Comparison of ENCODE assay signal across 19 cellular contexts in genomic region chr1:201471772-201472171, GRCh38. TPM values are rescaled to one million over a fixed set of nuclear protein-coding genes. Genes with fewer than 3 reads are reported as not detected.
DNase-seq lines count a peak whose midpoint lies in the region; FAIRE-seq and TF ChIP-seq lines count a peak whose summit lies in the region.
"Had no signal": no experiment of that assay in that cellular context is flagged by ENCODE, and none has a peak within 500 bp of the region (broad histone marks: within the 10 kb centered on the region; RNA-seq: fewer than 3 reads in every experiment).

No MANE protein-coding gene starts in this region.

- DNase-seq in AG10803 (ENCODE audit: low read depth) (peak; percentile 89), LHCN-M2 (ENCODE audit: low read depth) (peak; percentile 84), H1 (ENCODE audit: low read depth in 1 of 2, low spot score in 2 of 2) (no peak), mesenchymal stem cell (peak; percentile 40), Karpas-422 (no peak), Kasumi-1 (lab: John Stamatoyannopoulos, UW) (no peak), neural progenitor cell (ENCODE audit: low spot score) (no peak), KBM-7 (no peak)
- DNase-seq: activated CD4-positive, alpha-beta memory T cell treated with anti-CD3 and anti-CD28 coated beads for 36 hours; anterior cingulate cortex; dermis blood vessel endothelial cell; DMS79; immature natural killer cell; NCI-H1105; nucleus accumbens; stimulated activated naive CD8-positive, alpha-beta T cell treated with anti-CD3 and anti-CD28 coated beads, Interleukin-15, Interleukin-2, amounts not matched to agents 100 U/mL and 50 U/mL, for 24 hours had no signal

- H3K27me3 ChIP-seq in H1 (replicated peaks in 1 of 4; ENCODE audit: control insufficient read depth in 3 of 4, extremely low read depth in 1 of 4, insufficient read depth in 3 of 4, low read length in 3 of 4) (peaks cover 5 to 35% (median 31%) of the 10 kb centered on the region in 4 experiments), mesenchymal stem cell (ENCODE audit: control insufficient read depth in 1 of 2, insufficient read depth in 1 of 2, low read length in 2 of 2) (no peaks in the 10 kb centered on the region), Karpas-422 (ENCODE audit: low read length) (no peaks in the 10 kb centered on the region), neural progenitor cell (peaks cover 50% of the 10 kb centered on the region)

- POLR2A ChIA-PET in H1 (lab: Charles Lee; ENCODE audit: partially characterized antibody), result interaction anchor here (0.7 to 1.4 kb wide), 2 partner anchors 8 to 62 kb away, joined by 3 to 4 read pairs; no protein-coding TSS in a partner anchor

- H3K4me1 Mint-ChIP-seq in neural progenitor cell, result peaks cover 14% of the 10 kb centered on the region
- H3K4me1 Mint-ChIP-seq: activated T-helper 17 cell treated with anti-CD3 and anti-CD28 coated beads, Interleukin-2, amount 50 U/mL, for 72 hours had no signal

- no peaks in the 10 kb centered on the region for H3F3A ChIP-seq in neural progenitor cell (ENCODE audit: low read depth)

- in situ Hi-C loops in KBM-7 (cut with MboI; ENCODE audit: low pct_unique_long_range_greater_than_20kb, low sequenced_read_pairs), result no loop called here

- no peak for TF ChIP-seq POLR2A in H1 (IDR thresholded peaks at IDR 0.05; ENCODE audit: control extremely low read depth in 1 of 2, low read depth in 2 of 2, low read length in 2 of 2)

- peaks cover 16% of the 10 kb centered on the region for H3K23me2 ChIP-seq in H1 (ENCODE audit: low read depth, low read length)

- H2BK15ac ChIP-seq in H1 (ENCODE audit: low read length) (no peak overlapping the region), mesenchymal stem cell (ENCODE audit: low read depth, poor library complexity, severe bottlenecking) (no peak overlapping the region)

- H3K9me3 ChIP-seq in H1 (ENCODE audit: insufficient read depth in 2 of 2, low read depth in 1 of 2, low read length in 1 of 2) (no peaks in the 10 kb centered on the region), mesenchymal stem cell (ENCODE audit: control insufficient read depth, low read length) (no peaks in the 10 kb centered on the region), Karpas-422 (ENCODE audit: low read length) (no peaks in the 10 kb centered on the region), neural progenitor cell (ENCODE audit: low read depth) (no peaks in the 10 kb centered on the region)

- no peak overlapping the region for H3K14ac ChIP-seq in H1 (ENCODE audit: insufficient read length)
- no peak overlapping the region for H3K14ac ChIP-seq in mesenchymal stem cell (ENCODE audit: low read length in 2 of 2)

- H3K27ac Mint-ChIP-seq in neural progenitor cell, result no peak overlapping the region
- H3K27ac Mint-ChIP-seq: activated CD4-positive, alpha-beta memory T cell treated with anti-CD3 and anti-CD28 coated beads for 36 hours; activated T-helper 17 cell treated with anti-CD3 and anti-CD28 coated beads, Interleukin-2, amount 50 U/mL, for 72 hours; immature natural killer cell had no signal

- CTCF ChIA-PET in H1 (lab: Charles Lee; ENCODE audit: partially characterized antibody), result interaction anchor here (0.6 to 3.5 kb wide), 9 partner anchors 8 to 336 kb away, joined by 3 to 11 read pairs (median 5); no protein-coding TSS in a partner anchor

- no peaks in the 10 kb centered on the region for H3K36me3 Mint-ChIP-seq in neural progenitor cell
- H3K36me3 Mint-ChIP-seq: activated CD4-positive, alpha-beta memory T cell treated with anti-CD3 and anti-CD28 coated beads for 36 hours; immature natural killer cell had no signal

- H3K79me1 ChIP-seq in H1 (ENCODE audit: low read depth, low read length) (peaks cover 4% of the 10 kb centered on the region; the same call in 1 of the 2 replicates), mesenchymal stem cell (replicated peaks; ENCODE audit: low read length, poor library complexity, severe bottlenecking) (peaks cover 2% of the 10 kb centered on the region)

- peaks cover 49% of the 10 kb centered on the region for H3K27me3 Mint-ChIP-seq in neural progenitor cell (ENCODE audit: insufficient read depth, low read depth)

- no peak overlapping the region for H3K9ac ChIP-seq in H1 (replicated peaks in 1 of 4; ENCODE audit: extremely low read depth in 1 of 4, low read depth in 3 of 4, low read length in 3 of 4)
- H3K9ac ChIP-seq in mesenchymal stem cell (ENCODE audit: low read length), result no peak overlapping the region
- no peak overlapping the region for H3K9ac ChIP-seq in Karpas-422 (ENCODE audit: low read length)
- H3K9ac ChIP-seq in neural progenitor cell, result no peak overlapping the region

- no peak for TF ChIP-seq RAD21 in H1 (IDR thresholded peaks at IDR 0.05 in 1 of 2, conservative IDR thresholded peaks at IDR 0.05 in 1 of 2; ENCODE audit: low read depth in 2 of 2, low read length in 2 of 2)

- H3K23ac ChIP-seq in H1 (ENCODE audit: insufficient read length), result no peak overlapping the region
- H3K23ac ChIP-seq in mesenchymal stem cell (ENCODE audit: low read length in 2 of 2), result no peak overlapping the region

- no peak overlapping the region for H3K56ac ChIP-seq in H1 (replicated peaks; ENCODE audit: insufficient read length, low read depth, low read length)

- H4K20me1 ChIP-seq in H1 (replicated peaks in 1 of 2; ENCODE audit: control insufficient read depth in 1 of 2, insufficient read depth in 2 of 2, low read length in 2 of 2), result peaks cover 0 to 3% of the 10 kb centered on the region in 2 experiments
- H4K20me1 ChIP-seq in Karpas-422 (ENCODE audit: insufficient read depth, low read depth, low read length), result no peaks in the 10 kb centered on the region
- H4K20me1 ChIP-seq in neural progenitor cell (ENCODE audit: low read depth), result peaks cover 14% of the 10 kb centered on the region

- H3K36me3 ChIP-seq in H1 (ENCODE audit: control insufficient read depth in 2 of 4, insufficient read depth in 4 of 4, low read length in 3 of 4) (no peaks in the 10 kb centered on the region), mesenchymal stem cell (ENCODE audit: control insufficient read depth in 1 of 2, insufficient read depth in 2 of 2, low read depth in 1 of 2, low read length in 2 of 2) (peaks cover 0 to 2% of the 10 kb centered on the region in 2 experiments), Karpas-422 (ENCODE audit: insufficient read depth, low read length) (no peaks in the 10 kb centered on the region), neural progenitor cell (no peaks in the 10 kb centered on the region)

- H4K91ac ChIP-seq in H1 (replicated peaks; ENCODE audit: insufficient read length, low read length) (no peak overlapping the region), mesenchymal stem cell (ENCODE audit: low read length) (no peak overlapping the region)

- peaks cover under 1 to 16% of the 10 kb centered on the region in 2 experiments; a peak in 2 of 4 replicates for H3K79me2 ChIP-seq in H1 (ENCODE audit: control insufficient read depth in 1 of 2, insufficient read depth in 2 of 2, low read length in 2 of 2)
- H3K79me2 ChIP-seq in Karpas-422 (ENCODE audit: low read length), result no peaks in the 10 kb centered on the region
- H3K79me2 ChIP-seq in neural progenitor cell (ENCODE audit: low read depth), result peaks cover 20% of the 10 kb centered on the region

- H3K18ac ChIP-seq in H1 (ENCODE audit: extremely low read depth, low read length) (no peak overlapping the region), mesenchymal stem cell (ENCODE audit: low read depth in 1 of 2, low read length in 2 of 2) (no peak overlapping the region)

- no peak overlapping the region for H3K4me3 Mint-ChIP-seq in neural progenitor cell
- H3K4me3 Mint-ChIP-seq: activated CD4-positive, alpha-beta memory T cell treated with anti-CD3 and anti-CD28 coated beads for 36 hours; activated T-helper 17 cell treated with anti-CD3 and anti-CD28 coated beads, Interleukin-2, amount 50 U/mL, for 72 hours; immature natural killer cell had no signal

- no peak for TF ChIP-seq EP300 in H1 (IDR thresholded peaks at IDR 0.05; ENCODE audit: borderline replicate concordance in 1 of 2, low read depth in 2 of 2, low read length in 2 of 2)

- no peak overlapping the region for H4K8ac ChIP-seq in H1 (ENCODE audit: extremely low read depth, insufficient read depth, low read length)
- no peak overlapping the region for H4K8ac ChIP-seq in mesenchymal stem cell (ENCODE audit: low read length)

- no peak overlapping the region for H3K4me2 ChIP-seq in H1 (ENCODE audit: insufficient read depth in 1 of 2, low read depth in 2 of 2, low read length in 2 of 2)
- H3K4me2 ChIP-seq in mesenchymal stem cell (ENCODE audit: low read length, poor library complexity, severe bottlenecking), result no peak overlapping the region
- H3K4me2 ChIP-seq in Karpas-422 (ENCODE audit: low read depth, low read length, poor library complexity, severe bottlenecking), result no peak overlapping the region
- no peak overlapping the region for H3K4me2 ChIP-seq in neural progenitor cell
- H3K4me2 ChIP-seq: smooth muscle cell had no signal

- peaks cover 2% of the 10 kb centered on the region for H3K9me3 Mint-ChIP-seq in neural progenitor cell
- H3K9me3 Mint-ChIP-seq: activated CD4-positive, alpha-beta memory T cell treated with anti-CD3 and anti-CD28 coated beads for 36 hours; activated T-helper 17 cell treated with anti-CD3 and anti-CD28 coated beads, Interleukin-2, amount 50 U/mL, for 72 hours; immature natural killer cell had no signal

- H4K5ac ChIP-seq in H1 (ENCODE audit: insufficient read length, low read depth, low read length), result no peak overlapping the region

- H3K4ac ChIP-seq in H1 (replicated peaks; ENCODE audit: insufficient read length, low read depth, low read length), result no peak overlapping the region
- H3K4ac ChIP-seq in mesenchymal stem cell (ENCODE audit: low read depth in 1 of 2, low read length in 2 of 2), result no peak overlapping the region

- H2BK5ac ChIP-seq in H1 (ENCODE audit: low read depth, low read length) (no peak overlapping the region), mesenchymal stem cell (ENCODE audit: low read depth, low read length, poor library complexity, severe bottlenecking) (no peak overlapping the region)

- FAIRE-seq in H1 (lab: Jason Lieb, UNC), result no peak

- H2AK5ac ChIP-seq in H1 (ENCODE audit: low read depth, low read length) (peak overlapping the region; percentile 89; the same call in 1 of the 2 replicates), mesenchymal stem cell (ENCODE audit: low read length, severe bottlenecking) (peak overlapping the region; percentile 60)

- no peak overlapping the region; the same call in 1 of the 2 replicates for H2BK12ac ChIP-seq in H1 (ENCODE audit: low read depth, low read length)
- no peak overlapping the region for H2BK12ac ChIP-seq in mesenchymal stem cell (ENCODE audit: low read length in 2 of 2)

- no peak overlapping the region for H2BK20ac ChIP-seq in H1 (ENCODE audit: low read length)

- TF ChIP-seq CTCF in AG10803 (conservative IDR thresholded peaks at IDR 0.05; ENCODE audit: low read length) (no peak), H1 (IDR thresholded peaks at IDR 0.05; ENCODE audit: control extremely low read depth in 1 of 3, insufficient read depth in 1 of 3, low read depth in 1 of 3, low read length in 3 of 3) (no peak), neural progenitor cell (IDR thresholded peaks at IDR 0.05) (no peak)

- 87% methylated on average over 3 of the region's 3 CpGs; no CpG with 5 or more reads in 1 of the 2 experiments for WGBS in H1 (ENCODE audit: extremely low coverage in 1 of 2, insufficient coverage in 1 of 2, insufficient read length in 1 of 2, insufficient replicate concordance in 2 of 2, low coverage in 1 of 2, low lambda C conversion rate in 2 of 2, missing lambda C conversion rate in 1 of 2), 2 experiments
- WGBS in mesenchymal stem cell, result 82% methylated on average over 3 of the region's 3 CpGs

- H2BK120ac ChIP-seq in H1 (replicated peaks; ENCODE audit: low read depth, low read length), result no peak overlapping the region
- H2BK120ac ChIP-seq in mesenchymal stem cell (ENCODE audit: low read depth, low read length), result no peak overlapping the region

- H3K4me3 ChIP-seq in AG10803 (ENCODE audit: low read length) (no peak overlapping the region), H1 (ENCODE audit: extremely low read depth in 1 of 4, insufficient read depth in 2 of 4, low read depth in 3 of 4, low read length in 4 of 4) (no peak overlapping the region), mesenchymal stem cell (ENCODE audit: insufficient read depth in 1 of 2, low read depth in 1 of 2, low read length in 2 of 2) (no peak overlapping the region), Karpas-422 (ENCODE audit: low read length) (no peak overlapping the region), neural progenitor cell (no peak overlapping the region)
- H3K4me3 ChIP-seq: SK-N-MC, smooth muscle cell had no signal

- no peak overlapping the region for H2AFZ ChIP-seq in H1 (ENCODE audit: low read length)
- no peak overlapping the region for H2AFZ ChIP-seq in mesenchymal stem cell (ENCODE audit: low read depth, low read length)
- H2AFZ ChIP-seq in Karpas-422 (ENCODE audit: low read length), result no peak overlapping the region
- H2AFZ ChIP-seq in neural progenitor cell (replicated peaks), result no peak overlapping the region

- peaks cover 0 to 18% (median 11%) of the 10 kb centered on the region in 4 experiments; a peak in 6 of 7 replicates for H3K4me1 ChIP-seq in H1 (replicated peaks in 1 of 4; ENCODE audit: control insufficient read depth in 3 of 4, insufficient read depth in 4 of 4, low read length in 3 of 4)
- peaks cover 17% of the 10 kb centered on the region for H3K4me1 ChIP-seq in mesenchymal stem cell (ENCODE audit: control insufficient read depth, insufficient read depth, low read depth, low read length)
- no peaks in the 10 kb centered on the region for H3K4me1 ChIP-seq in Karpas-422 (ENCODE audit: low read length)
- peaks cover 14% of the 10 kb centered on the region for H3K4me1 ChIP-seq in neural progenitor cell

- no peaks in the 10 kb centered on the region for H3K9me2 ChIP-seq in Karpas-422 (replicated peaks; ENCODE audit: insufficient read depth, low read length)

- H3K27ac ChIP-seq in H1 (ENCODE audit: low read depth, low read length) (no peak overlapping the region), mesenchymal stem cell (ENCODE audit: low read length, poor library complexity, severe bottlenecking) (no peak overlapping the region), Karpas-422 (ENCODE audit: low read length) (no peak overlapping the region), neural progenitor cell (no peak overlapping the region)
- H3K27ac ChIP-seq: SK-N-MC had no signal

RNA-seq across cellular contexts. Expression of gene PHLDA3, which starts 2.8 kb away (rescaled TPM):
- 74.8 and 126 TPM in 2 replicates for total RNA-seq in LHCN-M2 (2014; rRNA removed)
- 124 TPM for polyA plus RNA-seq in LHCN-M2 (2012)
- total RNA-seq in H1 (2021; fragmentation: NEBNext Ultra II Directional; extraction: Animal tissue kit (Norgen Biotek cat#: 25700)), result 27.5 and 27.7 TPM in 2 replicates
- 25.5 and 42.8 TPM in 2 replicates for polyA plus RNA-seq in H1 (2011; rRNA removed)
- 54.2 TPM for polyA plus RNA-seq in H1 (2011; cell fraction: cytosol; rRNA removed)
- polyA plus RNA-seq in H1 (2011; cell fraction: nucleus; rRNA removed), result 49.9 TPM
- polyA plus RNA-seq in H1 (2012, experiment 1 of 2), result 20.2 to 38.8 TPM (median 34.1 TPM) in 4 replicates
- 27.9 TPM for polyA plus RNA-seq in H1 (2012, experiment 2 of 2)
- polyA plus RNA-seq in H1 (2013, experiment 1 of 2), result 10.0 TPM
- polyA plus RNA-seq in H1 (2013, experiment 2 of 2), result 11.0 TPM
- polyA minus RNA-seq in H1 (2011; rRNA and poly(A)+ RNA removed), result 10.2 and 11.8 TPM in 2 replicates
- polyA minus RNA-seq in H1 (2011; cell fraction: cytosol; rRNA and poly(A)+ RNA removed), result 26.1 TPM
- polyA minus RNA-seq in H1 (2011; cell fraction: nucleus; rRNA and poly(A)+ RNA removed), result 40.8 TPM
- polyA plus RNA-seq in mesenchymal stem cell (2013, experiment 1 of 2), result 42.7 TPM
- polyA plus RNA-seq in mesenchymal stem cell (2013, experiment 2 of 2), result 42.7 TPM
- not detected in 2 replicates for total RNA-seq in Karpas-422 (2014; rRNA removed; shearing (Covaris generic); ENCODE audit: low replicate concordance)
- 1.9 and 11.8 TPM in 2 replicates for total RNA-seq in neural progenitor cell (ENCODE audit: low replicate concordance)

RNA-seq across cellular contexts. Expression of gene CSRP1, which starts 35.2 kb away (rescaled TPM):
- total RNA-seq in LHCN-M2 (2014; rRNA removed), result 336 and 492 TPM in 2 replicates
- 491 TPM for polyA plus RNA-seq in LHCN-M2 (2012)
- total RNA-seq in H1 (2021; fragmentation: NEBNext Ultra II Directional; extraction: Animal tissue kit (Norgen Biotek cat#: 25700)), result 22.3 and 24.1 TPM in 2 replicates
- 13.2 and 14.2 TPM in 2 replicates for polyA plus RNA-seq in H1 (2011; rRNA removed)
- 13.4 TPM for polyA plus RNA-seq in H1 (2011; cell fraction: cytosol; rRNA removed)
- polyA plus RNA-seq in H1 (2011; cell fraction: nucleus; rRNA removed), result 14.7 TPM
- polyA plus RNA-seq in H1 (2012, experiment 1 of 2), result 12.4 to 15.0 TPM (median 13.8 TPM) in 4 replicates
- polyA plus RNA-seq in H1 (2012, experiment 2 of 2), result 20.3 TPM
- 15.9 TPM for polyA plus RNA-seq in H1 (2013, experiment 1 of 2)
- 15.4 TPM for polyA plus RNA-seq in H1 (2013, experiment 2 of 2)
- 10.5 and 12.6 TPM in 2 replicates for polyA minus RNA-seq in H1 (2011; rRNA and poly(A)+ RNA removed)
- 9.5 TPM for polyA minus RNA-seq in H1 (2011; cell fraction: cytosol; rRNA and poly(A)+ RNA removed)
- polyA minus RNA-seq in H1 (2011; cell fraction: nucleus; rRNA and poly(A)+ RNA removed), result 9.3 TPM
- 86.6 TPM for polyA plus RNA-seq in mesenchymal stem cell (2013, experiment 1 of 2)
- 85.7 TPM for polyA plus RNA-seq in mesenchymal stem cell (2013, experiment 2 of 2)
- total RNA-seq in Karpas-422 (2014; rRNA removed; shearing (Covaris generic); ENCODE audit: low replicate concordance), result 39.8 and 51.8 TPM in 2 replicates
- total RNA-seq in neural progenitor cell (ENCODE audit: low replicate concordance), result 2.5 and 4.1 TPM in 2 replicates

RNA-seq across cellular contexts. Expression of gene TNNI1, which starts 50.2 kb away (rescaled TPM):
- total RNA-seq in LHCN-M2 (2014; rRNA removed) (1.7 and 25.7 TPM in 2 replicates), neural progenitor cell (ENCODE audit: low replicate concordance) (0.43 and 1.3 TPM in 2 replicates)
- polyA plus RNA-seq in LHCN-M2 (2012), result 98.0 TPM
- 0.29 and 0.50 TPM in 2 replicates for total RNA-seq in H1 (2021; fragmentation: NEBNext Ultra II Directional; extraction: Animal tissue kit (Norgen Biotek cat#: 25700))
- 0.46 and 1.0 TPM in 2 replicates for polyA plus RNA-seq in H1 (2011; rRNA removed)
- polyA plus RNA-seq in H1 (2011; cell fraction: cytosol; rRNA removed), result 1.5 TPM
- 0.81 TPM for polyA plus RNA-seq in H1 (2011; cell fraction: nucleus; rRNA removed)
- polyA plus RNA-seq in H1 (2012, experiment 1 of 2), result 0.54 to 1.4 TPM (median 1.1 TPM) in 4 replicates
- polyA plus RNA-seq in H1 (2012, experiment 2 of 2), result 0.97 TPM
- 0.18 TPM for polyA plus RNA-seq in H1 (2013, experiment 1 of 2)
- 0.20 TPM for polyA plus RNA-seq in H1 (2013, experiment 2 of 2)
- polyA minus RNA-seq in H1 (2011; rRNA and poly(A)+ RNA removed), result 0.28 and 0.34 TPM in 2 replicates
- polyA minus RNA-seq in H1 (2011; cell fraction: cytosol; rRNA and poly(A)+ RNA removed), result not detected
- polyA minus RNA-seq in H1 (2011; cell fraction: nucleus; rRNA and poly(A)+ RNA removed), result not detected
- polyA plus RNA-seq in mesenchymal stem cell (2013, experiment 1 of 2), result not detected
- not detected for polyA plus RNA-seq in mesenchymal stem cell (2013, experiment 2 of 2)
- total RNA-seq in Karpas-422 (2014; rRNA removed; shearing (Covaris generic); ENCODE audit: low replicate concordance), result 333 and 375 TPM in 2 replicates
- total RNA-seq: activated CD4-positive, alpha-beta memory T cell treated with anti-CD3 and anti-CD28 coated beads for 36 hours; activated T-helper 17 cell treated with anti-CD3 and anti-CD28 coated beads, Interleukin-2, amount 50 U/mL, for 72 hours; dermis blood vessel endothelial cell had no signal
- polyA plus RNA-seq: immature natural killer cell had no signal

Comparison
In these comparisons a context has a peak if more than half of its experiments do, and no peak if none do; other contexts are left out.
1. DNase-seq: peak in AG10803 (single experiment), LHCN-M2 (single experiment) and mesenchymal stem cell (single experiment); none in H1 (0 of 2), Karpas-422 (single experiment), Kasumi-1 (0 of 2), neural progenitor cell (single experiment) and KBM-7 (single experiment).
2. RNA of gene TNNI1, which starts 50.2 kb away (total RNA-seq): 333 to 375 TPM in Karpas-422; 1.7 to 25.7 TPM in LHCN-M2, 0.43 to 1.3 TPM in neural progenitor cell and 0.29 to 0.50 TPM in H1; every median in the first group is over 10 times any median in the second.